ENCODE assay signal across 1 cellular context in the genomic region with DNA sequence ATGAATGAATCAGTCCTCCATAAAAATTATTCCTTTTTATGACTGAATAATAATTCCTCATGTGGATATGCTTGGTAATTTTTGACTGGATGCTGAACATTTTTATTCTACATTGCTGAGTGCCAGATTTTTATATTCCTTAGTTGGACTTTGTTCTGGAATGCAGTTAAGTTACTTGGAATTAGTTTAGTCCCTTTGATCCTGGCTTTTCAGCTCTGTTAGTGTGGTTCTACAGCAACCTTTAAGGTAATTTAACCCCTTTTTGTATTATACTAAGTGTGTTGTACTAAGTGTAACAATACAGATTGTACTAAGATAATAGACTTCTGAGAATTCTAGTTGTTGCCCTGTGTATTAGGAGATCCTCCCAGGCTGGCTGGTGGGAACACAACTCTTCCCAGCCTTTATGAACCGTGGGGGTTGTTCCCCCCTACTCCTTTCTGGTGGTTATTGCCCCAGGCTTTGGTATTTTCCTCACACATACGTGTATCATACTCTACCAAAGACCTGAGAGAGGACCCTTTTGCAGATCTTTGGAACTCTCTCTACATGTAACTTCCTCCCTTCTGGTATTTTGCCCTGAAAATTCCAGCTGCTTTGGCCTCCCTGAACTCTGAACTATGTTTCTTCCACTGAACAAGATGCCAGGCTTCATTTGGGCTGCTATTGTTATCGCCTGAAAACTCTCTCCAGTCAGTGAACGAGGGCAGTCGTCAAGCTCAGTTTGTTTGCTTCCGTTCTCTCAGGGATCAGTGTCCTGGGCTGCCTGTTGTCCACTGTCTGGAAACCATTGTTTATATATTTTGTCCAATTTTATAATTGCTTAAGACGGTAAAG.
TF ChIP-seq lines count a peak whose summit lies in the region.

No MANE protein-coding gene starts in this region.

TF ChIP-seq in HepG2, 621 proteins besides CTCF, POLR2A, EP300 and RAD21 (continued from another document and continues in another):
- TF ChIP-seq NFAT5 (CRISPR knock-in tag; IDR thresholded peaks at IDR 0.05), result no peak
- TF ChIP-seq RFX3 (CRISPR knock-in tag; IDR thresholded peaks at IDR 0.05), result no peak
- peak; percentile 42; the same call in 1 of the 2 replicates for TF ChIP-seq ELF3 (CRISPR knock-in tag; IDR thresholded peaks at IDR 0.05)
- TF ChIP-seq, protein P1, sequence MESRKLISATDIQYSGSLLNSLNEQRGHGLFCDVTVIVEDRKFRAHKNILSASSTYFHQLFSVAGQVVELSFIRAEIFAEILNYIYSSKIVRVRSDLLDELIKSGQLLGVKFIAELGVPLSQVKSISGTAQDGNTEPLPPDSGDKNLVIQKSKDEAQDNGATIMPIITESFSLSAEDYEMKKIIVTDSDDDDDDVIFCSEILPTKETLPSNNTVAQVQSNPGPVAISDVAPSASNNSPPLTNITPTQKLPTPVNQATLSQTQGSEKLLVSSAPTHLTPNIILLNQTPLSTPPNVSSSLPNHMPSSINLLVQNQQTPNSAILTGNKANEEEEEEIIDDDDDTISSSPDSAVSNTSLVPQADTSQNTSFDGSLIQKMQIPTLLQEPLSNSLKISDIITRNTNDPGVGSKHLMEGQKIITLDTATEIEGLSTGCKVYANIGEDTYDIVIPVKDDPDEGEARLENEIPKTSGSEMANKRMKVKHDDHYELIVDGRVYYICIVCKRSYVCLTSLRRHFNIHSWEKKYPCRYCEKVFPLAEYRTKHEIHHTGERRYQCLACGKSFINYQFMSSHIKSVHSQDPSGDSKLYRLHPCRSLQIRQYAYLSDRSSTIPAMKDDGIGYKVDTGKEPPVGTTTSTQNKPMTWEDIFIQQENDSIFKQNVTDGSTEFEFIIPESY (CRISPR knock-in tag; IDR thresholded peaks at IDR 0.05), result no peak
- TF ChIP-seq ZNF773 (CRISPR knock-in tag; IDR thresholded peaks at IDR 0.05; ENCODE audit: borderline replicate concordance), result no peak
- no peak for TF ChIP-seq AGO2 (optimal IDR thresholded peaks at IDR 0.05; ENCODE audit: low read depth, low read length)
- TF ChIP-seq ZNF564 (CRISPR knock-in tag; IDR thresholded peaks at IDR 0.05), result no peak
- no peak for TF ChIP-seq PCBP2 (optimal IDR thresholded peaks at IDR 0.05; ENCODE audit: low read depth, low read length, poor library complexity, severe bottlenecking)
- TF ChIP-seq, protein P2, sequence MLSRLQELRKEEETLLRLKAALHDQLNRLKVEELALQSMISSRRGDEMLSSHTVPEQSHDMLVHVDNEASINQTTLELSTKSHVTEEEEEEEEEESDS (CRISPR knock-in tag; IDR thresholded peaks at IDR 0.05; ENCODE audit: borderline replicate concordance), result peak; percentile 58; the same call in 1 of the 2 replicates
- TF ChIP-seq SIX4 (CRISPR knock-in tag; IDR thresholded peaks at IDR 0.05), result no peak
- TF ChIP-seq ZNF615 (CRISPR knock-in tag; IDR thresholded peaks at IDR 0.05; ENCODE audit: borderline replicate concordance), result no peak
- no peak for TF ChIP-seq HOXA3 (CRISPR knock-in tag; IDR thresholded peaks at IDR 0.05)
- TF ChIP-seq ONECUT2 (CRISPR knock-in tag; IDR thresholded peaks at IDR 0.05), result no peak
- no peak for TF ChIP-seq GPN1 (CRISPR knock-in tag; IDR thresholded peaks at IDR 0.05; ENCODE audit: borderline replicate concordance)
- TF ChIP-seq ZNF44 (CRISPR knock-in tag; IDR thresholded peaks at IDR 0.05), result no peak
- no peak for TF ChIP-seq KLF15 (CRISPR knock-in tag; IDR thresholded peaks at IDR 0.05; ENCODE audit: borderline replicate concordance)
- TF ChIP-seq BHLHE40 (IDR thresholded peaks at IDR 0.05; ENCODE audit: low read length), result no peak
- TF ChIP-seq PITX1 (CRISPR knock-in tag; IDR thresholded peaks at IDR 0.05), result no peak
- no peak for TF ChIP-seq PRDM10 (CRISPR knock-in tag; IDR thresholded peaks at IDR 0.05; ENCODE audit: low read depth)
- no peak for TF ChIP-seq NR2F6 (IDR thresholded peaks at IDR 0.05)
- TF ChIP-seq NR2F6 (CRISPR knock-in tag; IDR thresholded peaks at IDR 0.05), result peak; percentile 7; the same call in 1 of the 2 replicates
- TF ChIP-seq PHF21A (CRISPR knock-in tag; IDR thresholded peaks at IDR 0.05), result 0 out of 2 replicates have a peak, but pooled peaks have one; percentile 23
- TF ChIP-seq ZSCAN20 (CRISPR knock-in tag; IDR thresholded peaks at IDR 0.05; ENCODE audit: borderline replicate concordance), result no peak
- no peak for TF ChIP-seq KAT8 (CRISPR knock-in tag; IDR thresholded peaks at IDR 0.05)
- TF ChIP-seq ZMYM4 (CRISPR knock-in tag; IDR thresholded peaks at IDR 0.05), result no peak
- no peak for TF ChIP-seq MYNN (CRISPR knock-in tag; IDR thresholded peaks at IDR 0.05; ENCODE audit: low read depth)
- TF ChIP-seq, protein P3, sequence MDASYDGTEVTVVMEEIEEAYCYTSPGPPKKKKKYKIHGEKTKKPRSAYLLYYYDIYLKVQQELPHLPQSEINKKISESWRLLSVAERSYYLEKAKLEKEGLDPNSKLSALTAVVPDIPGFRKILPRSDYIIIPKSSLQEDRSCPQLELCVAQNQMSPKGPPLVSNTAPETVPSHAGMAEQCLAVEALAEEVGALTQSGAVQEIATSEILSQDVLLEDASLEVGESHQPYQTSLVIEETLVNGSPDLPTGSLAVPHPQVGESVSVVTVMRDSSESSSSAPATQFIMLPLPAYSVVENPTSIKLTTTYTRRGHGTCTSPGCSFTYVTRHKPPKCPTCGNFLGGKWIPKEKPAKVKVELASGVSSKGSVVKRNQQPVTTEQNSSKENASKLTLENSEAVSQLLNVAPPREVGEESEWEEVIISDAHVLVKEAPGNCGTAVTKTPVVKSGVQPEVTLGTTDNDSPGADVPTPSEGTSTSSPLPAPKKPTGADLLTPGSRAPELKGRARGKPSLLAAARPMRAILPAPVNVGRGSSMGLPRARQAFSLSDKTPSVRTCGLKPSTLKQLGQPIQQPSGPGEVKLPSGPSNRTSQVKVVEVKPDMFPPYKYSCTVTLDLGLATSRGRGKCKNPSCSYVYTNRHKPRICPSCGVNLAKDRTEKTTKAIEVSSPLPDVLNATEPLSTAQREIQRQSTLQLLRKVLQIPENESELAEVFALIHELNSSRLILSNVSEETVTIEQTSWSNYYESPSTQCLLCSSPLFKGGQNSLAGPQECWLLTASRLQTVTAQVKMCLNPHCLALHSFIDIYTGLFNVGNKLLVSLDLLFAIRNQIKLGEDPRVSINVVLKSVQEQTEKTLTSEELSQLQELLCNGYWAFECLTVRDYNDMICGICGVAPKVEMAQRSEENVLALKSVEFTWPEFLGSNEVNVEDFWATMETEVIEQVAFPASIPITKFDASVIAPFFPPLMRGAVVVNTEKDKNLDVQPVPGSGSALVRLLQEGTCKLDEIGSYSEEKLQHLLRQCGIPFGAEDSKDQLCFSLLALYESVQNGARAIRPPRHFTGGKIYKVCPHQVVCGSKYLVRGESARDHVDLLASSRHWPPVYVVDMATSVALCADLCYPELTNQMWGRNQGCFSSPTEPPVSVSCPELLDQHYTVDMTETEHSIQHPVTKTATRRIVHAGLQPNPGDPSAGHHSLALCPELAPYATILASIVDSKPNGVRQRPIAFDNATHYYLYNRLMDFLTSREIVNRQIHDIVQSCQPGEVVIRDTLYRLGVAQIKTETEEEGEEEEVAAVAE (CRISPR knock-in tag; IDR thresholded peaks at IDR 0.05; ENCODE audit: borderline replicate concordance), result no peak
- no peak for TF ChIP-seq SP2 (CRISPR knock-in tag; IDR thresholded peaks at IDR 0.05)
- TF ChIP-seq, protein P4, sequence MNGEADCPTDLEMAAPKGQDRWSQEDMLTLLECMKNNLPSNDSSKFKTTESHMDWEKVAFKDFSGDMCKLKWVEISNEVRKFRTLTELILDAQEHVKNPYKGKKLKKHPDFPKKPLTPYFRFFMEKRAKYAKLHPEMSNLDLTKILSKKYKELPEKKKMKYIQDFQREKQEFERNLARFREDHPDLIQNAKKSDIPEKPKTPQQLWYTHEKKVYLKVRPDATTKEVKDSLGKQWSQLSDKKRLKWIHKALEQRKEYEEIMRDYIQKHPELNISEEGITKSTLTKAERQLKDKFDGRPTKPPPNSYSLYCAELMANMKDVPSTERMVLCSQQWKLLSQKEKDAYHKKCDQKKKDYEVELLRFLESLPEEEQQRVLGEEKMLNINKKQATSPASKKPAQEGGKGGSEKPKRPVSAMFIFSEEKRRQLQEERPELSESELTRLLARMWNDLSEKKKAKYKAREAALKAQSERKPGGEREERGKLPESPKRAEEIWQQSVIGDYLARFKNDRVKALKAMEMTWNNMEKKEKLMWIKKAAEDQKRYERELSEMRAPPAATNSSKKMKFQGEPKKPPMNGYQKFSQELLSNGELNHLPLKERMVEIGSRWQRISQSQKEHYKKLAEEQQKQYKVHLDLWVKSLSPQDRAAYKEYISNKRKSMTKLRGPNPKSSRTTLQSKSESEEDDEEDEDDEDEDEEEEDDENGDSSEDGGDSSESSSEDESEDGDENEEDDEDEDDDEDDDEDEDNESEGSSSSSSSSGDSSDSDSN (CRISPR knock-in tag; IDR thresholded peaks at IDR 0.05), result 0 out of 2 replicates have a peak, but pooled peaks have one; percentile 22
- TF ChIP-seq RELA (CRISPR knock-in tag; IDR thresholded peaks at IDR 0.05), result no peak
- TF ChIP-seq U2AF2 (IDR thresholded peaks at IDR 0.05; ENCODE audit: low read depth, low read length), result no peak
- TF ChIP-seq, protein P5, sequence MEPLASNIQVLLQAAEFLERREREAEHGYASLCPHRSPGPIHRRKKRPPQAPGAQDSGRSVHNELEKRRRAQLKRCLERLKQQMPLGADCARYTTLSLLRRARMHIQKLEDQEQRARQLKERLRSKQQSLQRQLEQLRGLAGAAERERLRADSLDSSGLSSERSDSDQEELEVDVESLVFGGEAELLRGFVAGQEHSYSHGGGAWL (CRISPR knock-in tag; IDR thresholded peaks at IDR 0.05), result no peak
- no peak for TF ChIP-seq HNRNPL (IDR thresholded peaks at IDR 0.05; ENCODE audit: low read depth, low read length)
- TF ChIP-seq NR2F2 (IDR thresholded peaks at IDR 0.05; ENCODE audit: borderline replicate concordance, low read depth), result no peak
- no peak for TF ChIP-seq ZC3H13 (CRISPR knock-in tag; IDR thresholded peaks at IDR 0.05)
- TF ChIP-seq ZNF282 (IDR thresholded peaks at IDR 0.05; ENCODE audit: partially characterized antibody), result no peak
- no peak for TF ChIP-seq CSRNP2 (CRISPR knock-in tag; conservative IDR thresholded peaks at IDR 0.05; ENCODE audit: low read depth)
